Comparison of ENCODE assay signal across 8 cellular contexts in genomic region chr11:67427364-67427859, GRCh38. TPM values are rescaled to one million over a fixed set of nuclear protein-coding genes. Genes with fewer than 3 reads are reported as not detected.
DNase-seq lines count a peak whose midpoint lies in the region; ATAC-seq and TF ChIP-seq lines count a peak whose summit lies in the region.
"Not testable (repeated sequence)": the region's sequence is repeated elsewhere in the genome, so short reads cannot be mapped to it uniquely, and the experiment has no call there.

No MANE protein-coding gene starts in this region.

- not testable (repeated sequence) for H3K4me1 ChIP-seq in Caco-2
- peaks cover 31% of the 10 kb centered on the region for H3K4me1 ChIP-seq in Loucy (ENCODE audit: insufficient read depth, low read length, poor library complexity, severe bottlenecking)
- peaks cover 0 to 12% of the 10 kb centered on the region in 2 donors for H3K4me1 ChIP-seq in breast epithelium
- peaks cover 18% of the 10 kb centered on the region for H3K4me1 ChIP-seq in mesenchymal stem cell (ENCODE audit: control insufficient read depth, insufficient read depth, low read depth, low read length)
- peaks cover 25% of the 10 kb centered on the region for H3K4me1 ChIP-seq in psoas muscle
- peaks cover 0 to 25% (median 18%) of the 10 kb centered on the region in 4 donors for H3K4me1 ChIP-seq in tibial artery

- H4K8ac ChIP-seq in mesenchymal stem cell (ENCODE audit: low read length) = peak overlapping the region; percentile 98

- not testable (repeated sequence) for H3K9me2 ChIP-seq in Loucy (replicated peaks; ENCODE audit: low read depth, low read length)

- H3K9me3 ChIP-seq in Caco-2; Loucy (ENCODE audit: insufficient read depth, low read depth, low read length); breast epithelium; mesenchymal stem cell (ENCODE audit: control insufficient read depth, low read length); psoas muscle; tibial artery: not testable (repeated sequence)

- not testable (repeated sequence) for H2BK120ac ChIP-seq in mesenchymal stem cell (ENCODE audit: low read depth, low read length)

- H3K27me3 Mint-ChIP-seq in Caco-2 (ENCODE audit: insufficient read depth, unreplicated experiment); activated CD4-positive, alpha-beta memory T cell treated with anti-CD3 and anti-CD28 coated beads for 36 hours: not testable (repeated sequence)

- not testable (repeated sequence) for TF ChIP-seq CTCF in Caco-2 (IDR thresholded peaks at IDR 0.05; ENCODE audit: insufficient read depth in 1 of 2, low read depth in 1 of 2, low read length in 1 of 2, severe bottlenecking in 1 of 2, unreplicated experiment in 1 of 2); Loucy (conservative IDR thresholded peaks at IDR 0.05; ENCODE audit: low read length); breast epithelium (IDR thresholded peaks at IDR 0.05); fibroblast of the aortic adventitia (IDR thresholded peaks at IDR 0.05; ENCODE audit: insufficient read depth, low read length); psoas muscle (IDR thresholded peaks at IDR 0.05); tibial artery (IDR thresholded peaks at IDR 0.05)

- CTCF ChIA-PET in Caco-2 (lab: Charles Lee) = not testable (repeated sequence)
- CTCF ChIA-PET in activated CD4-positive, alpha-beta memory T cell treated with anti-CD3 and anti-CD28 coated beads for 36 hours (lab: Charles Lee) = interaction anchor here (0.6 to 2.4 kb wide), 4 partner anchors 10 to 26 kb away, joined by 3 to 8 read pairs (median 6); partner anchors contain the start of genes PPP1CA and PTPRCAP

- not testable (repeated sequence) for H3K14ac ChIP-seq in mesenchymal stem cell (ENCODE audit: low read length in 2 of 2)

- H3F3A ChIP-seq in Loucy (ENCODE audit: low read depth) = not testable (repeated sequence)

- not testable (repeated sequence) for H3K4me1 Mint-ChIP-seq in Caco-2 (ENCODE audit: low read depth, unreplicated experiment)
- H3K4me1 Mint-ChIP-seq in activated CD4-positive, alpha-beta memory T cell treated with anti-CD3 and anti-CD28 coated beads for 36 hours (ENCODE audit: low read depth) = peaks cover 24% of the 10 kb centered on the region

- peaks cover 36% of the 10 kb centered on the region for H3K79me2 ChIP-seq in Loucy (ENCODE audit: insufficient read depth, low read length)

- not testable (repeated sequence) for BruUV-seq in Caco-2 (replicated peaks; lab: Mats Ljungman, UMichigan)

- not testable (repeated sequence) for H2BK5ac ChIP-seq in mesenchymal stem cell (ENCODE audit: low read depth, low read length, poor library complexity, severe bottlenecking)

- H4K20me1 ChIP-seq in Loucy (ENCODE audit: insufficient read depth, low read length, poor library complexity, severe bottlenecking) = peaks cover 15% of the 10 kb centered on the region

- H2AFZ ChIP-seq in Loucy (ENCODE audit: low read length); mesenchymal stem cell (ENCODE audit: low read depth, low read length): not testable (repeated sequence)

- H3K27ac ChIP-seq in breast epithelium = peak overlapping the region; percentile 94 to 95
- not testable (repeated sequence) for H3K27ac ChIP-seq in mesenchymal stem cell (ENCODE audit: low read length, poor library complexity, severe bottlenecking)
- peak overlapping the region; percentile 92 for H3K27ac ChIP-seq in psoas muscle
- H3K27ac ChIP-seq in tibial artery = peak overlapping the region; percentile 84 to 87

- H2BK12ac ChIP-seq in mesenchymal stem cell (ENCODE audit: low read length in 2 of 2) = not testable (repeated sequence)

- H3K4me3 ChIP-seq in Caco-2 (ENCODE audit: low read depth, low read length) (peak overlapping the region; percentile 74), Loucy (ENCODE audit: low read length, poor library complexity, severe bottlenecking) (peak overlapping the region; percentile 79), breast epithelium (peak overlapping the region; percentile 76 to 98 (median 89)), fibroblast of the aortic adventitia (ENCODE audit: low read depth, low read length) (peak overlapping the region; percentile 95), mesenchymal stem cell (ENCODE audit: insufficient read depth in 1 of 2, low read depth in 1 of 2, low read length in 2 of 2) (peak overlapping the region in 1 of 2 experiments; percentile 93), psoas muscle (peak overlapping the region; percentile 96), tibial artery (peak overlapping the region; percentile 63 to 77)

- peak overlapping the region; percentile 78 for H3K4me2 ChIP-seq in Loucy (ENCODE audit: low read depth, low read length, poor library complexity, severe bottlenecking)
- not testable (repeated sequence) for H3K4me2 ChIP-seq in mesenchymal stem cell (ENCODE audit: low read length, poor library complexity, severe bottlenecking)

- POLR2A ChIA-PET in Caco-2 (lab: Charles Lee) = interaction anchor here (0.7 kb wide), 1 partner anchor 71 kb away, joined by 8 read pairs; no protein-coding TSS in a partner anchor
- POLR2A ChIA-PET in activated CD4-positive, alpha-beta memory T cell treated with anti-CD3 and anti-CD28 coated beads for 36 hours (lab: Charles Lee) = interaction anchor here (0.8 to 3.2 kb wide), 6 partner anchors 10 to 150 kb away, joined by 3 to 24 read pairs (median 5); partner anchors contain the start of genes PPP1CA and PTPRCAP

- not testable (repeated sequence) for H4K91ac ChIP-seq in mesenchymal stem cell (ENCODE audit: low read length)

- peak overlapping the region; percentile 96 for H3K27ac Mint-ChIP-seq in Caco-2 (ENCODE audit: unreplicated experiment)
- H3K27ac Mint-ChIP-seq in activated CD4-positive, alpha-beta memory T cell treated with anti-CD3 and anti-CD28 coated beads for 36 hours = peak overlapping the region; percentile 91

- not testable (repeated sequence) for H3K18ac ChIP-seq in mesenchymal stem cell (ENCODE audit: low read depth in 1 of 2, low read length in 2 of 2)

- DNase-seq in Caco-2; breast epithelium (ENCODE audit: low spot score in 2 of 2); fibroblast of the aortic adventitia (ENCODE audit: low read depth); mesenchymal stem cell; psoas muscle; tibial artery: not testable (repeated sequence)
- peak; percentile 63 for DNase-seq in activated CD4-positive, alpha-beta memory T cell treated with anti-CD3 and anti-CD28 coated beads for 36 hours

- intact Hi-C loops in Caco-2 (cut with micrococcal nuclease; ENCODE audit: unreplicated experiment); breast epithelium (cut with DNase I; ENCODE audit: low total_unique reads); tibial artery (cut with DNase I; ENCODE audit: low total_unique reads): not testable (repeated sequence)
- intact Hi-C loops in activated CD4-positive, alpha-beta memory T cell treated with anti-CD3 and anti-CD28 coated beads for 36 hours (cut with micrococcal nuclease) = loop anchor here (5.0 kb wide), 2 partner anchors 35 to 40 kb away; partner anchors contain the start of genes RAD9A and TMEM134
- intact Hi-C loops in psoas muscle (cut with DNase I) = loop anchor here (5.0 kb wide), 1 partner anchor 40 kb away; the partner anchor contains the start of gene TMEM134 (in 2 of the 2)

- H3K23ac ChIP-seq in mesenchymal stem cell (ENCODE audit: low read length in 2 of 2) = not testable (repeated sequence)

- H3K27me3 ChIP-seq in Caco-2 (replicated peaks; ENCODE audit: control insufficient read depth, insufficient read depth, low read length); Loucy (ENCODE audit: insufficient read depth, low read length, poor library complexity, severe bottlenecking); breast epithelium; mesenchymal stem cell (ENCODE audit: control insufficient read depth in 1 of 2, insufficient read depth in 1 of 2, low read length in 2 of 2); psoas muscle (ENCODE audit: insufficient read depth in 3 of 3, low read length in 2 of 3); tibial artery: not testable (repeated sequence)

- ATAC-seq in psoas muscle = peak in 1 of 4 donors; percentile 12

- H3K4ac ChIP-seq in mesenchymal stem cell (ENCODE audit: low read depth in 1 of 2, low read length in 2 of 2) = peak overlapping the region; percentile 19 to 85

- H3K4me3 Mint-ChIP-seq in Caco-2 (ENCODE audit: unreplicated experiment) = peak overlapping the region; percentile 93
- peak overlapping the region; percentile 91 for H3K4me3 Mint-ChIP-seq in activated CD4-positive, alpha-beta memory T cell treated with anti-CD3 and anti-CD28 coated beads for 36 hours

- 92% methylated on average over 19 of the region's 19 CpGs for WGBS in mesenchymal stem cell
- 70 to 75% (median 72%) methylated on average over 19 of the region's 19 CpGs for WGBS in psoas muscle, 3 donors

- H3K36me3 ChIP-seq in Caco-2 (ENCODE audit: control insufficient read depth, insufficient read depth, low read length); Loucy (ENCODE audit: insufficient read depth, low read length); breast epithelium: not testable (repeated sequence)
- peaks cover 18 to 36% of the 10 kb centered on the region in 2 experiments for H3K36me3 ChIP-seq in mesenchymal stem cell (ENCODE audit: control insufficient read depth in 1 of 2, insufficient read depth in 2 of 2, low read depth in 1 of 2, low read length in 2 of 2)
- peaks cover 0 to 30% of the 10 kb centered on the region in 2 donors for H3K36me3 ChIP-seq in psoas muscle (ENCODE audit: insufficient read depth in 1 of 2, low read depth in 1 of 2)
- H3K36me3 ChIP-seq in tibial artery = peaks cover 23 to 26% (median 23%) of the 10 kb centered on the region in 3 donors

- H3K79me1 ChIP-seq in mesenchymal stem cell (replicated peaks; ENCODE audit: low read length, poor library complexity, severe bottlenecking) = peaks cover 12% of the 10 kb centered on the region

- not testable (repeated sequence) for H2AK5ac ChIP-seq in mesenchymal stem cell (ENCODE audit: low read length, severe bottlenecking)

- TF ChIP-seq POLR2A in breast epithelium (IDR thresholded peaks at IDR 0.05) = not testable (repeated sequence)

- H3K9me3 Mint-ChIP-seq in Caco-2 (ENCODE audit: unreplicated experiment); activated CD4-positive, alpha-beta memory T cell treated with anti-CD3 and anti-CD28 coated beads for 36 hours: not testable (repeated sequence)

- H3K9ac ChIP-seq in Loucy (ENCODE audit: low read depth, low read length, poor library complexity, severe bottlenecking) = peak overlapping the region; percentile 85
- peak overlapping the region; percentile 97 for H3K9ac ChIP-seq in mesenchymal stem cell (ENCODE audit: low read length)

- peaks cover 48% of the 10 kb centered on the region for H3K36me3 Mint-ChIP-seq in Caco-2 (ENCODE audit: insufficient read depth, unreplicated experiment)
- H3K36me3 Mint-ChIP-seq in activated CD4-positive, alpha-beta memory T cell treated with anti-CD3 and anti-CD28 coated beads for 36 hours = peaks cover 12% of the 10 kb centered on the region

- not testable (repeated sequence) for H2BK15ac ChIP-seq in mesenchymal stem cell (ENCODE audit: low read depth, poor library complexity, severe bottlenecking)

RNA-seq across cellular contexts. Expression of gene RPS6KB2, which starts 0.9 kb away (rescaled TPM):
- total RNA-seq in Caco-2 (2022) (109 and 116 TPM in 2 replicates), breast epithelium (10 to 100 TPM; 28.0 to 41.6 (median 40.1) TPM), fibroblast of the aortic adventitia (ENCODE audit: low replicate concordance) (19.7 and 35.6 TPM in 2 replicates), psoas muscle (10 to 100 TPM; 23.1 to 34.3 (median 26.8) TPM)
- 10 to 100 TPM; 57.4 to 57.5 TPM for total RNA-seq in activated CD4-positive, alpha-beta memory T cell treated with anti-CD3 and anti-CD28 coated beads for 36 hours
- polyA plus RNA-seq in mesenchymal stem cell (2013, experiment 1 of 2) = 35.0 TPM
- polyA plus RNA-seq in mesenchymal stem cell (2013, experiment 2 of 2) = 33.7 TPM
- polyA plus RNA-seq in psoas muscle = 10 to 100 TPM; 25.6 to 64.6 (median 33.1) TPM

RNA-seq across cellular contexts. Expression of gene PTPRCAP, which starts 10.1 kb away (rescaled TPM):
- total RNA-seq in Caco-2 (2022) = 0.27 TPM in 1 of 2 replicates, not detected in the other
- 10 to 100 TPM; 93.5 to 97.4 TPM for total RNA-seq in activated CD4-positive, alpha-beta memory T cell treated with anti-CD3 and anti-CD28 coated beads for 36 hours
- total RNA-seq in breast epithelium = 1 to 10 TPM; 2.1 to 9.2 (median 8.0) TPM
- 0.41 and 0.45 TPM in 2 replicates for total RNA-seq in fibroblast of the aortic adventitia (ENCODE audit: low replicate concordance)
- polyA plus RNA-seq in mesenchymal stem cell (2013, experiment 1 of 2) = 0.10 TPM
- 0.11 TPM for polyA plus RNA-seq in mesenchymal stem cell (2013, experiment 2 of 2)
- total RNA-seq in psoas muscle = 1 to 10 TPM in 3 of 4 donors, under 1 TPM in 1; 0.89 to 1.4 (median 1.0) TPM
- 1 to 10 TPM in 1 of 3 donors, under 1 TPM in 2; 0.25 to 1.3 (median 0.65) TPM for polyA plus RNA-seq in psoas muscle

RNA-seq across cellular contexts. Expression of gene CARNS1, which starts 11.9 kb away (rescaled TPM):
- total RNA-seq in Caco-2 (2022) (0.09 and 0.28 TPM in 2 replicates), breast epithelium (1 to 10 TPM in 1 of 3 donors, under 1 TPM in 2; 0.16 to 4.2 (median 0.66) TPM), fibroblast of the aortic adventitia (ENCODE audit: low replicate concordance) (0.09 and 0.16 TPM in 2 replicates), psoas muscle (10 to 100 TPM in 2 of 4 donors, 1 to 10 TPM in 2; 7.0 to 27.5 (median 10.0) TPM)
- total RNA-seq in activated CD4-positive, alpha-beta memory T cell treated with anti-CD3 and anti-CD28 coated beads for 36 hours = 1 to 10 TPM; 2.3 to 3.3 TPM
- polyA plus RNA-seq in mesenchymal stem cell (2013, experiment 1 of 2) = 0.11 TPM
- polyA plus RNA-seq in mesenchymal stem cell (2013, experiment 2 of 2) = 0.07 TPM
- polyA plus RNA-seq in psoas muscle = 1 to 10 TPM; 2.1 to 5.9 (median 4.2) TPM

RNA-seq across cellular contexts. Expression of gene CORO1B, which starts 15.9 kb away (rescaled TPM):
- total RNA-seq in Caco-2 (2022) (172 and 176 TPM in 2 replicates), breast epithelium (10 to 100 TPM; 73.6 to 84.3 (median 80.0) TPM), fibroblast of the aortic adventitia (ENCODE audit: low replicate concordance) (42.3 and 76.4 TPM in 2 replicates), psoas muscle (10 to 100 TPM in 3 of 4 donors, 1 to 10 TPM in 1; 8.7 to 13.1 (median 11.5) TPM)
- total RNA-seq in activated CD4-positive, alpha-beta memory T cell treated with anti-CD3 and anti-CD28 coated beads for 36 hours = 100 to 1,000 TPM; 345 to 358 TPM
- polyA plus RNA-seq in mesenchymal stem cell (2013, experiment 1 of 2) = 109 TPM
- 101 TPM for polyA plus RNA-seq in mesenchymal stem cell (2013, experiment 2 of 2)
- 10 to 100 TPM; 10.6 to 18.1 (median 16.7) TPM for polyA plus RNA-seq in psoas muscle

RNA-seq across cellular contexts. Expression of gene TBC1D10C, which starts 23.5 kb away (rescaled TPM):
- total RNA-seq in Caco-2 (2022) (0.26 TPM in 1 of 2 replicates, not detected in the other), breast epithelium (1 to 10 TPM in 2 of 3 donors, under 1 TPM in 1; 0.66 to 2.0 (median 1.6) TPM), fibroblast of the aortic adventitia (ENCODE audit: low replicate concordance) (not detected in 2 replicates), psoas muscle (1 to 10 TPM in 3 of 4 donors, under 1 TPM in 1; 0.65 to 1.6 (median 1.2) TPM)
- 100 to 1,000 TPM; 123 to 126 TPM for total RNA-seq in activated CD4-positive, alpha-beta memory T cell treated with anti-CD3 and anti-CD28 coated beads for 36 hours
- polyA plus RNA-seq in mesenchymal stem cell (2013, experiment 1 of 2) = not detected
- not detected for polyA plus RNA-seq in mesenchymal stem cell (2013, experiment 2 of 2)
- under 1 TPM; 0.25 to 0.52 (median 0.34) TPM for polyA plus RNA-seq in psoas muscle

Comparison
In these comparisons a context has a peak if more than half of its experiments do, and no peak if none do; other contexts are left out.
1. RNA of gene PTPRCAP, which starts 10.1 kb away (total RNA-seq): 93.5 to 97.4 TPM in activated CD4-positive, alpha-beta memory T cell treated with anti-CD3 and anti-CD28 coated beads for 36 hours; 2.1 to 9.2 TPM in breast epithelium, 0.89 to 1.4 TPM in psoas muscle, 0.41 to 0.45 TPM in fibroblast of the aortic adventitia and 0.27 TPM in Caco-2; every median in the first group is over 4 times any median in the second.